18 cellular contexts compared by ENCODE assay signal in genomic region chr2:188966079-188966571, GRCh38. TPM values are rescaled to one million over a fixed set of nuclear protein-coding genes. Genes with fewer than 3 reads are reported as not detected.
A peak's percentile ranks its signal among the peaks of the same experiment; 100 is the strongest.
DNase-seq lines count a peak whose midpoint lies in the region; ATAC-seq, FAIRE-seq and TF ChIP-seq lines count a peak whose summit lies in the region.
"Had no signal": no experiment of that assay in that cellular context is flagged by ENCODE, and none has a peak within 500 bp of the region (broad histone marks: within the 10 kb centered on the region; RNA-seq: fewer than 3 reads in every experiment).

No MANE protein-coding gene starts in this region.

- no peaks in the 10 kb centered on the region for H3K9me2 ChIP-seq in GM23248 (ENCODE audit: insufficient read depth)

- H3K4me3 ChIP-seq in GM23248 (no peak overlapping the region), esophagus squamous epithelium (no peak overlapping the region), kidney (ENCODE audit: low read length in 2 of 2) (no peak overlapping the region)
- H3K4me3 ChIP-seq: body of pancreas, thyroid gland had no signal

- H3K9ac ChIP-seq in GM23248 (no peak overlapping the region), kidney (ENCODE audit: low read length in 2 of 2) (no peak overlapping the region)

- TF ChIP-seq CTCF in esophagus squamous epithelium (IDR thresholded peaks at IDR 0.05), result no peak
- TF ChIP-seq CTCF in kidney (IDR thresholded peaks at IDR 0.05; ENCODE audit: borderline replicate concordance, extremely low read depth, insufficient read depth), result no peak

- intact Hi-C loops in esophagus squamous epithelium (cut with DNase I) (no loop called here), kidney (cut with DNase I) (no loop called here)

- H3K79me2 ChIP-seq in GM23248 (ENCODE audit: insufficient read depth), result no peaks in the 10 kb centered on the region

- H3K27ac ChIP-seq in GM23248 (peak overlapping the region; percentile 1; the same call in 1 of the 2 replicates), esophagus squamous epithelium (peak overlapping the region in 3 of 4 donors; percentile 2 to 21 (median 14)), kidney (ENCODE audit: low read depth in 2 of 2, low read length in 2 of 2) (peak overlapping the region; percentile 3 to 34)

- H3K27me3 ChIP-seq in GM23248 (replicated peaks; ENCODE audit: insufficient read depth), result no peaks in the 10 kb centered on the region
- H3K27me3 ChIP-seq in esophagus squamous epithelium, result no peaks in the 10 kb centered on the region
- H3K27me3 ChIP-seq: body of pancreas, thyroid gland had no signal

- H3K36me3 ChIP-seq in GM23248 (ENCODE audit: low read depth) (no peaks in the 10 kb centered on the region), esophagus squamous epithelium (no peaks in the 10 kb centered on the region), kidney (ENCODE audit: control insufficient read depth in 1 of 2, insufficient read depth in 2 of 2, low read length in 2 of 2) (no peaks in the 10 kb centered on the region)
- H3K36me3 ChIP-seq: thyroid gland had no signal

- H3K9me3 ChIP-seq in GM23248 (ENCODE audit: low read depth), result no peaks in the 10 kb centered on the region
- no peaks in the 10 kb centered on the region for H3K9me3 ChIP-seq in esophagus squamous epithelium
- H3K9me3 ChIP-seq in kidney (ENCODE audit: control insufficient read depth in 1 of 2, low read length in 2 of 2), result no peaks in the 10 kb centered on the region
- H3K9me3 ChIP-seq: body of pancreas, thyroid gland had no signal

- peaks cover 17% of the 10 kb centered on the region for H3F3A ChIP-seq in GM23248 (ENCODE audit: insufficient read depth)

- no peak overlapping the region for H3K4me2 ChIP-seq in GM23248 (ENCODE audit: unreplicated experiment)

- FAIRE-seq in kidney (lab: Jason Lieb, UNC), result no peak
- FAIRE-seq: H1 had no signal

- ATAC-seq in HG03520 (IDR thresholded peaks at IDR 0.05; ENCODE audit: unreplicated experiment) (no peak), GM19455 (IDR thresholded peaks at IDR 0.05; ENCODE audit: unreplicated experiment) (no peak)
- ATAC-seq: body of pancreas, natural killer cell had no signal

- 36 to 39% methylated on average over 4 of the region's 4 CpGs for WGBS in GM23248 (ENCODE audit: low coverage in 1 of 2, low lambda C conversion rate in 2 of 2, missing lambda C conversion rate in 2 of 2), 2 experiments
- 41 to 57% methylated on average over 4 of the region's 4 CpGs for WGBS in esophagus squamous epithelium, 2 donors

- H3K4me1 ChIP-seq in GM23248 (ENCODE audit: insufficient read depth), result peaks cover 32% of the 10 kb centered on the region
- no peaks in the 10 kb centered on the region for H3K4me1 ChIP-seq in esophagus squamous epithelium
- H3K4me1 ChIP-seq in kidney (ENCODE audit: control insufficient read depth in 1 of 2, insufficient read depth in 1 of 2, low read depth in 1 of 2, low read length in 2 of 2), result no peaks in the 10 kb centered on the region
- H3K4me1 ChIP-seq: thyroid gland had no signal

- H2AFZ ChIP-seq in GM23248, result peak overlapping the region; percentile 24; the same call in 1 of the 2 replicates

- DNase-seq in GM23248 (peak; percentile 34), esophagus squamous epithelium (lab: John Stamatoyannopoulos, UW) (no peak), kidney (no peak), stromal cell of bone marrow (ENCODE audit: low read depth) (peak; percentile 55), DMS53 (lab: John Stamatoyannopoulos, UW) (no peak)
- DNase-seq in activated effector memory CD4-positive, alpha-beta T cell treated with anti-CD3 and anti-CD28 coated beads, Interleukin-2, amount 50 U/mL, for 16 hours, result no peak
- DNase-seq: activated CD4-positive, alpha-beta T cell treated with anti-CD3 and anti-CD28 coated beads, Interleukin-2, amount 10 ng/mL, durations not matched to agents 24 days and 14 days; activated naive CD4-positive, alpha-beta T cell treated with anti-CD3 and anti-CD28 coated beads, Interleukin-2, amount 10 ng/mL, durations not matched to agents 7 days and 5 days; body of pancreas; CD4-positive, alpha-beta memory T cell; natural killer cell; NCI-H345; stimulated activated CD4-positive, alpha-beta T cell treated with anti-CD3 and anti-CD28 coated beads, Interleukin-12 subunit alpha, Interleukin-12 subunit beta, amount 100 ng/mL, for 4 hours; thyroid gland had no signal

- no peak for TF ChIP-seq POLR2A in esophagus squamous epithelium (IDR thresholded peaks at IDR 0.05)

- no peaks in the 10 kb centered on the region for H4K20me1 ChIP-seq in GM23248 (ENCODE audit: insufficient read depth)

- in situ Hi-C loops in GM23248 (cut with MboI), result no loop called here

RNA-seq across cellular contexts. Expression of gene COL3A1, which starts 8.0 kb away (rescaled TPM):
- 2,141 and 2,153 TPM in 2 replicates for total RNA-seq in GM23248 (2014; rRNA removed; shearing (Covaris generic))
- 977 and 987 TPM in 2 replicates for polyA plus RNA-seq in GM23248 (2016; fragmentation: Nextera tagmentation; extraction: Ambion mirVana)
- total RNA-seq in esophagus squamous epithelium, result 100 to 1,000 TPM in 1 of 4 donors, 10 to 100 TPM in 3; 14.9 to 119 (median 63.8) TPM
- total RNA-seq in kidney, result 138 TPM
- 32.2 TPM for polyA plus RNA-seq in kidney (ENCODE audit: insufficient read depth, low read depth, low replicate concordance)
- total RNA-seq: activated CD4-positive, alpha-beta T cell treated with anti-CD3 and anti-CD28 coated beads, Interleukin-2, amount 10 ng/mL, durations not matched to agents 24 days and 14 days; CD4-positive, alpha-beta memory T cell; MCF 10A; natural killer cell had no signal
- polyA plus RNA-seq: CD4-positive, alpha-beta memory T cell had no signal

Comparison
In these comparisons a context has a peak if more than half of its experiments do, and no peak if none do; other contexts are left out.
1. DNase-seq: peak in GM23248 (single experiment) and stromal cell of bone marrow (single experiment); none in esophagus squamous epithelium (single experiment), kidney (single experiment), activated effector memory CD4-positive, alpha-beta T cell treated with anti-CD3 and anti-CD28 coated beads, Interleukin-2, amount 50 U/mL, for 16 hours (single experiment) and DMS53 (single experiment).
2. RNA of gene COL3A1, which starts 8.0 kb away (total RNA-seq): 2,141 to 2,153 TPM in GM23248; 138 TPM in kidney (single experiment) and 14.9 to 119 TPM in esophagus squamous epithelium; every median in the first group is over 10 times any median in the second.
3. Peak in every context shown above with its lines, with median percentiles within 50 percentile points of each other: H3K27ac ChIP-seq.